12 cellular contexts compared by ENCODE assay signal in the genomic region with DNA sequence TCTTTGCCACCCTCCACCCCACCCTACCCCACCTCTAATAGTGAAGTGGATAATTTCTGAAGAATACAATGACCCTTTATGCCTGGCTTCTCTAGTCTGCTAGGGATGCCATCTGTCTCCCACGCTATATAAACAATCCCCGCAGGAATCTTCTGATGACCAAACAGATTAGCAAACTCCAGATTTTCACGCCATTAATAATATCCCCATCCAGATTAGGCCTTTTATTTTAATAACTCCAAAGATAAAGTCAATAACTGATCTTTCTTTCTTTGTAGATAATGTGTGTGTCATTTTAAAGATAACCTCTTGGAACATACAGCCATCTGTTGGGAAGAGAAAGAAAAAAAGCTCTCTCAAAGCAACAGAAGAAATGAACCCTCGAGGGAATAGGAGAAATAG. TPM values are rescaled to one million over a fixed set of nuclear protein-coding genes. Genes with fewer than 3 reads are reported as not detected.
DNase-seq lines count a peak whose midpoint lies in the region; ATAC-seq and TF ChIP-seq lines count a peak whose summit lies in the region.
"Had no signal": no experiment of that assay in that cellular context is flagged by ENCODE, and none has a peak within 500 bp of the region (broad histone marks: within the 10 kb centered on the region; RNA-seq: fewer than 3 reads in every experiment).

No MANE protein-coding gene starts in this region.

- H3K36me3 Mint-ChIP-seq in glutamatergic neuron (ENCODE audit: unreplicated experiment) (no peaks in the 10 kb centered on the region), immature natural killer cell (no peaks in the 10 kb centered on the region)

- H3K9me3 Mint-ChIP-seq in glutamatergic neuron (ENCODE audit: unreplicated experiment) (peaks cover 23% of the 10 kb centered on the region), immature natural killer cell (peaks cover 0 to 3% (median 0%) of the 10 kb centered on the region in 6 donors)

- no peaks in the 10 kb centered on the region for H3K9me3 ChIP-seq in BE2C
- H3K9me3 ChIP-seq: ovary, vagina had no signal

- H3K4me1 Mint-ChIP-seq in glutamatergic neuron (ENCODE audit: low read depth, unreplicated experiment) (peaks cover 24% of the 10 kb centered on the region), immature natural killer cell (peaks cover 6 to 8% of the 10 kb centered on the region in 2 donors)

- peak overlapping the region; percentile 96 for H3K4me3 Mint-ChIP-seq in glutamatergic neuron (ENCODE audit: unreplicated experiment)
- H3K4me3 Mint-ChIP-seq in immature natural killer cell: peak overlapping the region in 2 of 5 donors; percentile 53 to 73

- peak overlapping the region; percentile 99 for H3K27ac Mint-ChIP-seq in glutamatergic neuron (ENCODE audit: unreplicated experiment)
- H3K27ac Mint-ChIP-seq in immature natural killer cell: no peak overlapping the region

- H3K27me3 Mint-ChIP-seq in glutamatergic neuron (ENCODE audit: unreplicated experiment): peaks cover 22% of the 10 kb centered on the region
- H3K27me3 Mint-ChIP-seq in immature natural killer cell (ENCODE audit: low read depth in 3 of 3): peaks cover 12 to 26% (median 23%) of the 10 kb centered on the region in 3 donors

- H3K27me3 ChIP-seq in BE2C: no peaks in the 10 kb centered on the region
- H3K27me3 ChIP-seq: ovary, vagina had no signal

- TF ChIP-seq CTCF in BE2C (IDR thresholded peaks at IDR 0.05; ENCODE audit: low read depth, low read length): no peak
- TF ChIP-seq CTCF in glutamatergic neuron (IDR thresholded peaks at IDR 0.05; ENCODE audit: partially characterized antibody, unreplicated experiment): no peak

- no peaks in the 10 kb centered on the region for H3K4me1 ChIP-seq in BE2C
- H3K4me1 ChIP-seq: vagina had no signal

- DNase-seq in BE2C (no peak), ELR (ENCODE audit: low read depth) (peak; percentile 25), NCI-H748 treated with DMSO at 0.1 percent for 48 hours (lab: John Stamatoyannopoulos, UW) (peak; percentile 95), glutamatergic neuron (no peak), immature natural killer cell (no peak), activated gamma-delta T cell treated with Interleukin-2 at 50 U/mL for 16 hours (no peak), hepatic stellate cell (ENCODE audit: low spot score) (no peak)
- DNase-seq: activated CD8-positive, alpha-beta memory T cell treated with anti-CD3 and anti-CD28 coated beads, Interleukin-2, amount 50 U/mL, for 4 hours; NCI-H2107; ovary had no signal

- ATAC-seq in HG03469 (IDR thresholded peaks at IDR 0.05; ENCODE audit: unreplicated experiment): no peak

- H3K36me3 ChIP-seq in BE2C: no peaks in the 10 kb centered on the region
- H3K36me3 ChIP-seq: ovary, vagina had no signal

- H3K4me3 ChIP-seq in BE2C (ENCODE audit: low read depth, low read length): peak overlapping the region; percentile 84
- H3K4me3 ChIP-seq: ovary had no signal

RNA-seq across cellular contexts. Expression of a gene that starts 1.7 kb away (rescaled TPM):
- polyA plus RNA-seq in BE2C (2012; ENCODE audit: insufficient read depth, insufficient read length, low read depth): 2.0 TPM
- 172 TPM for total RNA-seq in glutamatergic neuron (ENCODE audit: unreplicated experiment)
- polyA plus RNA-seq in immature natural killer cell: under 1 TPM in 1 of 3 donors, not detected in 2; 0.18 TPM

RNA-seq across cellular contexts. Expression of a gene that starts 47.9 kb away (rescaled TPM):
- polyA plus RNA-seq in BE2C (2012; ENCODE audit: insufficient read depth, insufficient read length, low read depth): 5.1 TPM
- 25.6 TPM for total RNA-seq in glutamatergic neuron (ENCODE audit: unreplicated experiment)
- polyA plus RNA-seq in immature natural killer cell: not detected

Comparison
In these comparisons a context has a peak if more than half of its experiments do, and no peak if none do; other contexts are left out.
1. DNase-seq: peak in ELR (single experiment) and NCI-H748 treated with DMSO at 0.1 percent for 48 hours (single experiment); none in BE2C (single experiment), glutamatergic neuron (single experiment), immature natural killer cell (0 of 3), activated gamma-delta T cell treated with Interleukin-2 at 50 U/mL for 16 hours (single experiment) and hepatic stellate cell (single experiment).